ENCODE assay signal across 24 cellular contexts in genomic region chr6:170108890-170109587, GRCh38.
DNase-seq lines count a peak whose midpoint lies in the region; ATAC-seq and TF ChIP-seq lines count a peak whose summit lies in the region.
"Had no signal": no experiment of that assay in that cellular context is flagged by ENCODE, and none has a peak within 500 bp of the region (broad histone marks: within the 10 kb centered on the region; RNA-seq: fewer than 3 reads in every experiment).

No MANE protein-coding gene starts in this region.

- H3K36me3 ChIP-seq in right atrium auricular region (no peaks in the 10 kb centered on the region), osteoblast (ENCODE audit: insufficient read depth, low read length) (no peaks in the 10 kb centered on the region), upper lobe of right lung (no peaks in the 10 kb centered on the region)
- H3K36me3 ChIP-seq: neutrophil, WERI-Rb-1 had no signal

- no peaks in the 10 kb centered on the region for H3K4me1 ChIP-seq in right atrium auricular region
- H3K4me1 ChIP-seq in osteoblast (ENCODE audit: insufficient read depth, low read length), result no peaks in the 10 kb centered on the region
- no peaks in the 10 kb centered on the region for H3K4me1 ChIP-seq in upper lobe of right lung
- H3K4me1 ChIP-seq: psoas muscle had no signal

- TF ChIP-seq CTCF in right atrium auricular region (IDR thresholded peaks at IDR 0.05), result no peak
- no peak for TF ChIP-seq CTCF in chondrocyte (IDR thresholded peaks at IDR 0.05)
- no peak for TF ChIP-seq CTCF in osteoblast (IDR thresholded peaks at IDR 0.05; ENCODE audit: extremely low read depth, low read depth, low read length)
- TF ChIP-seq CTCF in upper lobe of right lung (IDR thresholded peaks at IDR 0.05), result no peak

- no peak overlapping the region for H3K4me2 ChIP-seq in osteoblast (ENCODE audit: insufficient read depth, low read length)

- no peaks in the 10 kb centered on the region for H4K20me1 ChIP-seq in osteoblast (ENCODE audit: insufficient read depth, low read length)

- H3K27me3 Mint-ChIP-seq in chondrocyte (ENCODE audit: low read depth), result peaks cover 36% of the 10 kb centered on the region

- no peaks in the 10 kb centered on the region for H3K4me1 Mint-ChIP-seq in chondrocyte (ENCODE audit: low read depth)
- H3K4me1 Mint-ChIP-seq: CD8-positive, alpha-beta memory T cell; mesothelial cell of epicardium; stimulated activated naive B cell treated with anti-CD40 and anti-IgM and Interleukin-4, amounts not matched to agents 10 μg/mL and 1 μg/mL and 100 μg/mL, for 72 hours had no signal

- no peaks in the 10 kb centered on the region for H3K27me3 ChIP-seq in right atrium auricular region
- no peaks in the 10 kb centered on the region for H3K27me3 ChIP-seq in osteoblast (ENCODE audit: insufficient read depth, low read length)
- no peaks in the 10 kb centered on the region for H3K27me3 ChIP-seq in upper lobe of right lung
- H3K27me3 ChIP-seq: neutrophil had no signal

- DNase-seq in right atrium auricular region (ENCODE audit: low spot score), result peak; percentile 26
- no peak for DNase-seq in left ventricle myocardium superior
- DNase-seq in chondrocyte (ENCODE audit: low spot score), result peak; percentile 71
- DNase-seq in osteoblast (ENCODE audit: insufficient read length, low spot score, missing footprints), result peak; percentile 26
- peak; percentile 21 for DNase-seq in upper lobe of right lung
- DNase-seq in NCI-H2029 (lab: John Stamatoyannopoulos, UW), result no peak
- DNase-seq: activated CD4-positive, alpha-beta T cell treated with anti-CD3 and anti-CD28 coated beads for 48 hours; activated naive CD4-positive, alpha-beta T cell treated with Interleukin-2 at 50 U/mL for 16 hours; activated T-cell treated with anti-CD3 and anti-CD28 coated beads, Interleukin-2, amount 50 U/mL, for 72 hours; caudate nucleus; DMS153; glutamatergic neuron; NCI-H1417; NCI-H2107; NCI-H446; NCI-H774; stimulated activated naive B cell treated with anti-CD40 and anti-IgM and Interleukin-4, amounts not matched to agents 10 μg/mL and 1 μg/mL and 100 μg/mL, for 72 hours; WERI-Rb-1 had no signal

- H3K27ac Mint-ChIP-seq in chondrocyte (ENCODE audit: unreplicated experiment), result no peak overlapping the region
- H3K27ac Mint-ChIP-seq: activated T-cell treated with anti-CD3 and anti-CD28 coated beads, Interleukin-2, amount 50 U/mL, for 72 hours; mesothelial cell of epicardium; stimulated activated naive B cell treated with anti-CD40 and anti-IgM and Interleukin-4, amounts not matched to agents 10 μg/mL and 1 μg/mL and 100 μg/mL, for 72 hours had no signal

- H3K9me3 Mint-ChIP-seq in chondrocyte (ENCODE audit: low read depth), result peaks cover 9% of the 10 kb centered on the region
- H3K9me3 Mint-ChIP-seq: activated T-cell treated with anti-CD3 and anti-CD28 coated beads, Interleukin-2, amount 50 U/mL, for 72 hours had no signal

- H3K36me3 Mint-ChIP-seq in chondrocyte (ENCODE audit: low read depth), result no peaks in the 10 kb centered on the region
- H3K36me3 Mint-ChIP-seq: CD8-positive, alpha-beta memory T cell; mesothelial cell of epicardium; stimulated activated naive B cell treated with anti-CD40 and anti-IgM and Interleukin-4, amounts not matched to agents 10 μg/mL and 1 μg/mL and 100 μg/mL, for 72 hours had no signal

- ATAC-seq in left ventricle myocardium superior (no peak), upper lobe of right lung (no peak), GM18861 (IDR thresholded peaks at IDR 0.05; ENCODE audit: unreplicated experiment) (no peak)
- ATAC-seq: activated T-cell treated with anti-CD3 and anti-CD28 coated beads, Interleukin-2, amount 50 U/mL, for 72 hours; HCT116; psoas muscle; stimulated activated naive B cell treated with anti-CD40 and anti-IgM and Interleukin-4, amounts not matched to agents 10 μg/mL and 1 μg/mL and 100 μg/mL, for 72 hours had no signal

- H3K27ac ChIP-seq in right atrium auricular region (no peak overlapping the region), osteoblast (ENCODE audit: low read depth, low read length) (no peak overlapping the region), upper lobe of right lung (no peak overlapping the region)
- H3K27ac ChIP-seq: neutrophil, psoas muscle, WERI-Rb-1 had no signal

- H3K4me3 Mint-ChIP-seq in chondrocyte (ENCODE audit: unreplicated experiment), result no peak overlapping the region
- H3K4me3 Mint-ChIP-seq: activated T-cell treated with anti-CD3 and anti-CD28 coated beads, Interleukin-2, amount 50 U/mL, for 72 hours; mesothelial cell of epicardium; stimulated activated naive B cell treated with anti-CD40 and anti-IgM and Interleukin-4, amounts not matched to agents 10 μg/mL and 1 μg/mL and 100 μg/mL, for 72 hours had no signal

- H3K4me3 ChIP-seq in right atrium auricular region (no peak overlapping the region), osteoblast (ENCODE audit: insufficient read depth, low read length) (no peak overlapping the region), upper lobe of right lung (no peak overlapping the region)
- H3K4me3 ChIP-seq: psoas muscle had no signal

- no peak overlapping the region for H2AFZ ChIP-seq in osteoblast (ENCODE audit: low read length)

- H3K9me3 ChIP-seq in right atrium auricular region, result no peaks in the 10 kb centered on the region
- H3K9me3 ChIP-seq in osteoblast (ENCODE audit: low read depth, low read length), result no peaks in the 10 kb centered on the region
- H3K9me3 ChIP-seq in upper lobe of right lung, result no peaks in the 10 kb centered on the region
- H3K9me3 ChIP-seq: neutrophil, psoas muscle had no signal

- intact Hi-C loops in left ventricle myocardium superior (cut with micrococcal nuclease) (no loop called here), upper lobe of right lung (cut with DNase I) (no loop called here)

- no peaks in the 10 kb centered on the region for H3K79me2 ChIP-seq in osteoblast (ENCODE audit: insufficient read depth, low read length)

Comparison
In these comparisons a context has a peak if more than half of its experiments do, and no peak if none do; other contexts are left out.
1. DNase-seq: peak in right atrium auricular region (single experiment), chondrocyte (single experiment), osteoblast (single experiment) and upper lobe of right lung (single experiment); none in left ventricle myocardium superior (single experiment) and NCI-H2029 (single experiment).